Comparison of ENCODE assay signal across 25 cellular contexts in genomic region chr17:76039121-76039520, GRCh38. TPM values are rescaled to one million over a fixed set of nuclear protein-coding genes. Genes with fewer than 3 reads are reported as not detected.
DNase-seq lines count a peak whose midpoint lies in the region; ATAC-seq, FAIRE-seq and TF ChIP-seq lines count a peak whose summit lies in the region.
"Had no signal": no experiment of that assay in that cellular context is flagged by ENCODE, and none has a peak within 500 bp of the region (broad histone marks: within the 10 kb centered on the region; RNA-seq: fewer than 3 reads in every experiment).

No MANE protein-coding gene starts in this region.

- FAIRE-seq in HepG2 (lab: Jason Lieb, UNC): no peak
- FAIRE-seq: frontal cortex had no signal

- POLR2A ChIA-PET in HepG2 (lab: Yijun Ruan, JAX): interaction anchor here (1.3 to 1.6 kb wide), 2 partner anchors 10 to 25 kb away, joined by 3 read pairs; no protein-coding TSS in a partner anchor
- POLR2A ChIA-PET in naive thymus-derived CD4-positive, alpha-beta T cell (lab: Charles Lee): no interaction called here

- no peak; the same call in 2 of the 3 replicates for ATAC-seq in HepG2
- no peak for ATAC-seq in right lobe of liver
- no peak for ATAC-seq in naive thymus-derived CD4-positive, alpha-beta T cell
- ATAC-seq: stimulated activated memory B cell treated with anti-CD40 and anti-IgM and Interleukin-4, amounts not matched to agents 10 μg/mL and 1 μg/mL and 100 μg/mL, for 72 hours had no signal

- no peaks in the 10 kb centered on the region for H3K27me3 Mint-ChIP-seq in naive thymus-derived CD4-positive, alpha-beta T cell
- H3K27me3 Mint-ChIP-seq: stimulated activated memory B cell treated with anti-CD40 and anti-IgM and Interleukin-4, amounts not matched to agents 10 μg/mL and 1 μg/mL and 100 μg/mL, for 72 hours had no signal

- no peak overlapping the region for H2AFZ ChIP-seq in HepG2 (ENCODE audit: low read length)

- peaks cover 7 to 50% (median 19%) of the 10 kb centered on the region in 5 donors for H3K36me3 Mint-ChIP-seq in naive thymus-derived CD4-positive, alpha-beta T cell

- H3K9ac ChIP-seq in HepG2 (ENCODE audit: insufficient read depth, low read depth, low read length): no peak overlapping the region
- H3K9ac ChIP-seq: SK-N-SH had no signal

- H4K20me1 ChIP-seq in HepG2 (ENCODE audit: insufficient read depth, low read length): no peaks in the 10 kb centered on the region

- H3K27me3 ChIP-seq in HepG2 (ENCODE audit: control insufficient read depth in 1 of 2, insufficient read depth in 2 of 2, low read length in 2 of 2) (no peaks in the 10 kb centered on the region), right lobe of liver (no peaks in the 10 kb centered on the region), uterus (no peaks in the 10 kb centered on the region)
- H3K27me3 ChIP-seq in naive thymus-derived CD4-positive, alpha-beta T cell (ENCODE audit: control insufficient read depth in 2 of 2, insufficient read depth in 2 of 2, low read length in 2 of 2): no peaks in the 10 kb centered on the region
- H3K27me3 ChIP-seq: dorsolateral prefrontal cortex had no signal

- H3K36me3 ChIP-seq in HepG2 (replicated peaks in 1 of 2; ENCODE audit: control insufficient read depth in 1 of 2, insufficient read depth in 2 of 2, low read length in 2 of 2) (peaks cover 31 to 65% of the 10 kb centered on the region in 2 experiments), right lobe of liver (peaks cover 4 to 57% (median 35%) of the 10 kb centered on the region in 4 donors), uterus (no peaks in the 10 kb centered on the region)
- peaks cover 23 to 66% (median 26%) of the 10 kb centered on the region in 3 experiments for H3K36me3 ChIP-seq in naive thymus-derived CD4-positive, alpha-beta T cell (ENCODE audit: control insufficient read depth in 2 of 3, insufficient read depth in 3 of 3, low read length in 3 of 3)

- CTCF ChIA-PET in HepG2 (lab: Yijun Ruan, JAX; ENCODE audit: low intra/inter-chr PET ratio, low total read pairs): no interaction called here
- CTCF ChIA-PET in naive thymus-derived CD4-positive, alpha-beta T cell (lab: Charles Lee): interaction anchor here (1.2 kb wide), 1 partner anchor 25 kb away, joined by 4 read pairs; no protein-coding TSS in a partner anchor

- TF ChIP-seq POLR2A in HepG2 (IDR thresholded peaks at IDR 0.05; ENCODE audit: insufficient read depth in 1 of 2, low read depth in 2 of 2, low read length in 2 of 2) (no peak), right lobe of liver (IDR thresholded peaks at IDR 0.05) (no peak), uterus (IDR thresholded peaks at IDR 0.05) (no peak)

- in situ Hi-C loops in HepG2 (cut with HindIII; ENCODE audit: extremely low pct_ligation_motif_present, low pct_unique_long_range_greater_than_20kb): no loop called here

- no peak for TF ChIP-seq RAD21 in HepG2 (CRISPR knock-in tag; IDR thresholded peaks at IDR 0.05)

- TF ChIP-seq EP300 in HepG2 (IDR thresholded peaks at IDR 0.05; ENCODE audit: low read depth in 2 of 2, low read length in 2 of 2): no peak
- no peak for TF ChIP-seq EP300 in HepG2 (CRISPR knock-in tag; IDR thresholded peaks at IDR 0.05; ENCODE audit: borderline replicate concordance)

- H3K4me1 Mint-ChIP-seq in naive thymus-derived CD4-positive, alpha-beta T cell: peaks cover 0 to 17% (median 7%) of the 10 kb centered on the region in 7 donors
- H3K4me1 Mint-ChIP-seq: CD14-positive monocyte; stimulated activated memory B cell treated with anti-CD40 and anti-IgM and Interleukin-4, amounts not matched to agents 10 μg/mL and 1 μg/mL and 100 μg/mL, for 72 hours had no signal

- H3K9me3 ChIP-seq in HepG2 (ENCODE audit: low read length): no peaks in the 10 kb centered on the region
- no peaks in the 10 kb centered on the region for H3K9me3 ChIP-seq in right lobe of liver
- no peaks in the 10 kb centered on the region for H3K9me3 ChIP-seq in uterus
- no peaks in the 10 kb centered on the region for H3K9me3 ChIP-seq in naive thymus-derived CD4-positive, alpha-beta T cell (ENCODE audit: control insufficient read depth in 2 of 3, low read length in 3 of 3)
- H3K9me3 ChIP-seq: SK-N-SH had no signal

- TF ChIP-seq CTCF in HepG2 (CRISPR knock-in tag; IDR thresholded peaks at IDR 0.05) (no peak), right lobe of liver (IDR thresholded peaks at IDR 0.05) (no peak), uterus (IDR thresholded peaks at IDR 0.05) (no peak)

- H3K4me2 ChIP-seq in HepG2 (ENCODE audit: low read depth, low read length): no peak overlapping the region
- H3K4me2 ChIP-seq: SK-N-SH had no signal

- H3K4me1 ChIP-seq in HepG2 (ENCODE audit: insufficient read depth, low read length): peaks cover under 1% of the 10 kb centered on the region; the same call in 1 of the 2 replicates
- no peaks in the 10 kb centered on the region for H3K4me1 ChIP-seq in right lobe of liver
- H3K4me1 ChIP-seq in uterus: no peaks in the 10 kb centered on the region
- no peaks in the 10 kb centered on the region for H3K4me1 ChIP-seq in naive thymus-derived CD4-positive, alpha-beta T cell (ENCODE audit: control insufficient read depth in 2 of 2, insufficient read depth in 2 of 2, low read length in 2 of 2)

- no peaks in the 10 kb centered on the region for H3K79me2 ChIP-seq in HepG2 (ENCODE audit: insufficient read depth, low read length)

- H3K27ac ChIP-seq in HepG2 (ENCODE audit: extremely low read length, insufficient read depth, low read length) (no peak overlapping the region), right lobe of liver (no peak overlapping the region), uterus (peak overlapping the region; percentile 12 to 39)
- no peak overlapping the region for H3K27ac ChIP-seq in naive thymus-derived CD4-positive, alpha-beta T cell (ENCODE audit: low read depth, low read length)
- H3K27ac ChIP-seq: dorsolateral prefrontal cortex had no signal

- H3K4me3 Mint-ChIP-seq in naive thymus-derived CD4-positive, alpha-beta T cell: no peak overlapping the region
- H3K4me3 Mint-ChIP-seq: CD14-positive monocyte; HFFc6; nephron; stimulated activated memory B cell treated with anti-CD40 and anti-IgM and Interleukin-4, amounts not matched to agents 10 μg/mL and 1 μg/mL and 100 μg/mL, for 72 hours had no signal

- H3K9me3 Mint-ChIP-seq in naive thymus-derived CD4-positive, alpha-beta T cell: no peaks in the 10 kb centered on the region
- H3K9me3 Mint-ChIP-seq: CD14-positive monocyte; HFFc6; nephron; stimulated activated memory B cell treated with anti-CD40 and anti-IgM and Interleukin-4, amounts not matched to agents 10 μg/mL and 1 μg/mL and 100 μg/mL, for 72 hours had no signal

- intact Hi-C loops in HepG2 (cut with micrococcal nuclease; ENCODE audit: unreplicated experiment) (no loop called here), right lobe of liver (cut with DNase I) (no loop called here), uterus (cut with DNase I; ENCODE audit: low total_unique reads) (no loop called here)
- intact Hi-C loops in naive thymus-derived CD4-positive, alpha-beta T cell (cut with micrococcal nuclease): no loop called here

- no TSS peak for BruUV-seq in HepG2 (replicated peaks; lab: Mats Ljungman, UMichigan)

- no peak for DNase-seq in HepG2 (ENCODE audit: low spot score)
- DNase-seq in right lobe of liver: no peak
- peak; percentile 67 for DNase-seq in amniotic epithelial cell (ENCODE audit: low read depth)
- DNase-seq in left kidney (ENCODE audit: low read depth, low spot score): peak; percentile 46
- DNase-seq in uterus: peak in 1 of 2 donors; percentile 40
- DNase-seq in effector CD4-positive, alpha-beta T cell: no peak
- DNase-seq in naive thymus-derived CD4-positive, alpha-beta T cell: no peak
- DNase-seq in NCI-H2171 (lab: John Stamatoyannopoulos, UW): no peak
- DNase-seq: activated T-cell treated with anti-CD3 and anti-CD28 coated beads, Interleukin-2, amount 50 U/mL, for 48 hours; central memory CD4-positive, alpha-beta T cell; dorsolateral prefrontal cortex; HFFc6; NCI-H1694; SK-N-SH; stimulated activated CD4-positive, alpha-beta T cell treated with anti-CD3 and anti-CD28 coated beads, Interleukin-1b, Interleukin-23, amount 100 ng/mL, for 48 hours had no signal

- H3K4me3 ChIP-seq in HepG2 (replicated peaks in 1 of 3; ENCODE audit: insufficient read depth in 1 of 3, low read depth in 2 of 3, low read length in 3 of 3) (no peak overlapping the region), right lobe of liver (no peak overlapping the region), uterus (no peak overlapping the region)
- no peak overlapping the region for H3K4me3 ChIP-seq in naive thymus-derived CD4-positive, alpha-beta T cell (ENCODE audit: low read length)
- H3K4me3 ChIP-seq: dorsolateral prefrontal cortex had no signal

- H3K27ac Mint-ChIP-seq in naive thymus-derived CD4-positive, alpha-beta T cell: peak overlapping the region in 4 of 9 donors; percentile 6 to 64 (median 44)
- H3K27ac Mint-ChIP-seq: HFFc6; stimulated activated memory B cell treated with anti-CD40 and anti-IgM and Interleukin-4, amounts not matched to agents 10 μg/mL and 1 μg/mL and 100 μg/mL, for 72 hours had no signal

- 84% methylated on average over 6 of the region's 6 CpGs for WGBS in HepG2 (ENCODE audit: low lambda C conversion rate)
- WGBS in right lobe of liver (ENCODE audit: insufficient coverage, low coverage, low lambda C conversion rate, missing lambda C conversion rate): 87% methylated on average over 3 of the region's 6 CpGs

RNA-seq across cellular contexts. Expression of gene EVPL, which starts 12.0 kb away (rescaled TPM):
- total RNA-seq in HepG2 (2016; rRNA removed; fragmentation: Illumina TruSeq; extraction: Trizol): 3.6 and 8.2 TPM in 2 replicates
- total RNA-seq in HepG2 (2016; cell fraction: cytosol; rRNA removed; fragmentation: Illumina TruSeq; extraction: Trizol; ENCODE audit: low read depth): 1.1 and 1.8 TPM in 2 replicates
- 2.4 and 9.2 TPM in 2 replicates for total RNA-seq in HepG2 (2016; cell fraction: insoluble cytoplasmic fraction; rRNA removed; fragmentation: Illumina TruSeq; extraction: Trizol)
- 1.1 and 1.4 TPM in 2 replicates for total RNA-seq in HepG2 (2016; cell fraction: membrane; rRNA removed; fragmentation: Illumina TruSeq; extraction: Trizol)
- total RNA-seq in HepG2 (2016; cell fraction: nucleus; rRNA removed; fragmentation: Illumina TruSeq; extraction: Trizol): 8.8 and 9.0 TPM in 2 replicates
- polyA plus RNA-seq in HepG2 (2011; rRNA removed): 2.1 and 4.3 TPM in 2 replicates
- 0.99 and 1.4 TPM in 2 replicates for polyA plus RNA-seq in HepG2 (2011; cell fraction: cytosol; rRNA removed)
- 26.0 and 30.5 TPM in 2 replicates for polyA plus RNA-seq in HepG2 (2011; cell fraction: nucleus; rRNA removed)
- polyA plus RNA-seq in HepG2 (2012): 3.9 and 4.6 TPM in 2 replicates
- polyA plus RNA-seq in HepG2 (2016; cell fraction: cytosol; fragmentation: Illumina TruSeq; extraction: Trizol; ENCODE audit: low read depth): 0.88 and 1.3 TPM in 2 replicates
- polyA plus RNA-seq in HepG2 (2016; cell fraction: insoluble cytoplasmic fraction; fragmentation: Illumina TruSeq; extraction: Trizol; ENCODE audit: low read depth): 2.9 and 4.4 TPM in 2 replicates
- 1.0 and 1.6 TPM in 2 replicates for polyA plus RNA-seq in HepG2 (2016; cell fraction: membrane; fragmentation: Illumina TruSeq; extraction: Trizol; ENCODE audit: low read depth)
- polyA plus RNA-seq in HepG2 (2016; cell fraction: nucleus; fragmentation: Illumina TruSeq; extraction: Trizol; ENCODE audit: insufficient read depth, low read depth): 26.6 and 28.0 TPM in 2 replicates
- 3.4 and 3.8 TPM in 2 replicates for polyA minus RNA-seq in HepG2 (2011; rRNA and poly(A)+ RNA removed; ENCODE audit: low replicate concordance)
- polyA minus RNA-seq in HepG2 (2011; cell fraction: cytosol; rRNA and poly(A)+ RNA removed): 3.0 TPM in 2 replicates
- polyA minus RNA-seq in HepG2 (2011; cell fraction: nucleus; rRNA and poly(A)+ RNA removed): 4.9 and 7.6 TPM in 2 replicates
- under 1 TPM in 1 of 6 experiments, not detected in 5; 0.62 TPM for total RNA-seq in right lobe of liver
- total RNA-seq in uterus: 1 to 10 TPM in 3 of 4 donors, under 1 TPM in 1; 0.59 to 3.7 (median 2.8) TPM
- 1 to 10 TPM in 2 of 5 experiments, under 1 TPM in 3; 0.07 to 2.7 (median 0.39) TPM for total RNA-seq in naive thymus-derived CD4-positive, alpha-beta T cell
- polyA plus RNA-seq in naive thymus-derived CD4-positive, alpha-beta T cell: under 1 TPM in 1 of 2 donors, not detected in 1; 0.08 TPM
- total RNA-seq: frontal cortex, HFFc6 had no signal
- polyA plus RNA-seq: AG04450, CD14-positive monocyte had no signal

RNA-seq across cellular contexts. Expression of gene SRP68, which starts 33.2 kb away (rescaled TPM):
- 39.8 and 89.7 TPM in 2 replicates for total RNA-seq in HepG2 (2016; rRNA removed; fragmentation: Illumina TruSeq; extraction: Trizol)
- total RNA-seq in HepG2 (2016; cell fraction: cytosol; rRNA removed; fragmentation: Illumina TruSeq; extraction: Trizol; ENCODE audit: low read depth): 19.0 and 21.2 TPM in 2 replicates
- total RNA-seq in HepG2 (2016; cell fraction: insoluble cytoplasmic fraction; rRNA removed; fragmentation: Illumina TruSeq; extraction: Trizol): 34.8 and 87.8 TPM in 2 replicates
- total RNA-seq in HepG2 (2016; cell fraction: membrane; rRNA removed; fragmentation: Illumina TruSeq; extraction: Trizol): 36.4 and 39.1 TPM in 2 replicates
- 55.4 and 62.2 TPM in 2 replicates for total RNA-seq in HepG2 (2016; cell fraction: nucleus; rRNA removed; fragmentation: Illumina TruSeq; extraction: Trizol)
- 74.3 and 79.0 TPM in 2 replicates for polyA plus RNA-seq in HepG2 (2011; rRNA removed)
- polyA plus RNA-seq in HepG2 (2011; cell fraction: cytosol; rRNA removed): 56.3 and 67.1 TPM in 2 replicates
- polyA plus RNA-seq in HepG2 (2011; cell fraction: nucleus; rRNA removed): 42.7 and 43.4 TPM in 2 replicates
- polyA plus RNA-seq in HepG2 (2012): 84.3 and 86.0 TPM in 2 replicates
- 12.5 and 13.5 TPM in 2 replicates for polyA plus RNA-seq in HepG2 (2016; cell fraction: cytosol; fragmentation: Illumina TruSeq; extraction: Trizol; ENCODE audit: low read depth)
- 124 and 144 TPM in 2 replicates for polyA plus RNA-seq in HepG2 (2016; cell fraction: insoluble cytoplasmic fraction; fragmentation: Illumina TruSeq; extraction: Trizol; ENCODE audit: low read depth)
- polyA plus RNA-seq in HepG2 (2016; cell fraction: membrane; fragmentation: Illumina TruSeq; extraction: Trizol; ENCODE audit: low read depth): 26.1 and 30.0 TPM in 2 replicates
- 107 and 120 TPM in 2 replicates for polyA plus RNA-seq in HepG2 (2016; cell fraction: nucleus; fragmentation: Illumina TruSeq; extraction: Trizol; ENCODE audit: insufficient read depth, low read depth)
- polyA minus RNA-seq in HepG2 (2011; rRNA and poly(A)+ RNA removed; ENCODE audit: low replicate concordance): 72.1 and 78.5 TPM in 2 replicates
- polyA minus RNA-seq in HepG2 (2011; cell fraction: cytosol; rRNA and poly(A)+ RNA removed): 44.7 and 45.6 TPM in 2 replicates
- polyA minus RNA-seq in HepG2 (2011; cell fraction: nucleus; rRNA and poly(A)+ RNA removed): 55.0 and 55.2 TPM in 2 replicates
- 10 to 100 TPM; 31.0 to 37.0 (median 35.1) TPM for total RNA-seq in right lobe of liver
- total RNA-seq in uterus: 100 to 1,000 TPM in 1 of 4 donors, 10 to 100 TPM in 3; 25.1 to 117 (median 65.0) TPM
- total RNA-seq in naive thymus-derived CD4-positive, alpha-beta T cell: 100 to 1,000 TPM in 1 of 5 experiments, 10 to 100 TPM in 4; 70.8 to 105 (median 91.9) TPM
- polyA plus RNA-seq in naive thymus-derived CD4-positive, alpha-beta T cell: 10 to 100 TPM; 69.6 to 94.0 TPM

RNA-seq across cellular contexts. Expression of gene GALR2, which starts 35.5 kb away (rescaled TPM):
- total RNA-seq in HepG2 (2016; rRNA removed; fragmentation: Illumina TruSeq; extraction: Trizol): 0.20 and 0.58 TPM in 2 replicates
- total RNA-seq in HepG2 (2016; cell fraction: cytosol; rRNA removed; fragmentation: Illumina TruSeq; extraction: Trizol; ENCODE audit: low read depth): 0.30 and 0.35 TPM in 2 replicates
- total RNA-seq in HepG2 (2016; cell fraction: insoluble cytoplasmic fraction; rRNA removed; fragmentation: Illumina TruSeq; extraction: Trizol): 0.22 and 0.58 TPM in 2 replicates
- total RNA-seq in HepG2 (2016; cell fraction: membrane; rRNA removed; fragmentation: Illumina TruSeq; extraction: Trizol): 0.46 and 0.65 TPM in 2 replicates
- total RNA-seq in HepG2 (2016; cell fraction: nucleus; rRNA removed; fragmentation: Illumina TruSeq; extraction: Trizol): 0.28 and 0.34 TPM in 2 replicates
- polyA plus RNA-seq in HepG2 (2011; rRNA removed): 0.48 and 0.84 TPM in 2 replicates
- 0.56 and 0.97 TPM in 2 replicates for polyA plus RNA-seq in HepG2 (2011; cell fraction: cytosol; rRNA removed)
- polyA plus RNA-seq in HepG2 (2011; cell fraction: nucleus; rRNA removed): 0.35 and 0.62 TPM in 2 replicates
- polyA plus RNA-seq in HepG2 (2012): 0.33 TPM in 1 of 2 replicates, not detected in the other
- polyA plus RNA-seq in HepG2 (2016; cell fraction: cytosol; fragmentation: Illumina TruSeq; extraction: Trizol; ENCODE audit: low read depth): 0.50 and 0.53 TPM in 2 replicates
- 0.17 and 0.28 TPM in 2 replicates for polyA plus RNA-seq in HepG2 (2016; cell fraction: insoluble cytoplasmic fraction; fragmentation: Illumina TruSeq; extraction: Trizol; ENCODE audit: low read depth)
- polyA plus RNA-seq in HepG2 (2016; cell fraction: membrane; fragmentation: Illumina TruSeq; extraction: Trizol; ENCODE audit: low read depth): 0.20 and 0.35 TPM in 2 replicates
- polyA plus RNA-seq in HepG2 (2016; cell fraction: nucleus; fragmentation: Illumina TruSeq; extraction: Trizol; ENCODE audit: insufficient read depth, low read depth): 0.46 and 0.81 TPM in 2 replicates
- polyA minus RNA-seq in HepG2 (2011; rRNA and poly(A)+ RNA removed; ENCODE audit: low replicate concordance): 0.54 and 2.1 TPM in 2 replicates
- polyA minus RNA-seq in HepG2 (2011; cell fraction: cytosol; rRNA and poly(A)+ RNA removed): 0.49 TPM in 1 of 2 replicates, not detected in the other
- polyA minus RNA-seq in HepG2 (2011; cell fraction: nucleus; rRNA and poly(A)+ RNA removed): not detected in 2 replicates
- total RNA-seq in right lobe of liver: under 1 TPM in 1 of 6 experiments, not detected in 5; 0.18 TPM
- not detected for total RNA-seq in uterus
- 1 to 10 TPM in 2 of 5 experiments, not detected in 3; 1.0 to 1.2 TPM for total RNA-seq in naive thymus-derived CD4-positive, alpha-beta T cell
- under 1 TPM in 1 of 2 donors, not detected in 1; 0.13 TPM for polyA plus RNA-seq in naive thymus-derived CD4-positive, alpha-beta T cell
- total RNA-seq: frontal cortex, mesenteric fat pad, posterior vena cava, skeletal muscle tissue had no signal
- polyA plus RNA-seq: AG04450 had no signal

RNA-seq across cellular contexts. Expression of gene CDK3, which starts 38.5 kb away (rescaled TPM):
- total RNA-seq in HepG2 (2016; rRNA removed; fragmentation: Illumina TruSeq; extraction: Trizol) (2.0 and 5.8 TPM in 2 replicates), right lobe of liver (10 to 100 TPM in 1 of 6 experiments, 1 to 10 TPM in 5; 2.2 to 11.0 (median 3.1) TPM), uterus (10 to 100 TPM in 1 of 4 donors, 1 to 10 TPM in 2, not detected in 1; 8.5 to 10.8 (median 9.6) TPM)
- total RNA-seq in HepG2 (2016; cell fraction: cytosol; rRNA removed; fragmentation: Illumina TruSeq; extraction: Trizol; ENCODE audit: low read depth): 1.8 and 2.5 TPM in 2 replicates
- 1.6 and 5.0 TPM in 2 replicates for total RNA-seq in HepG2 (2016; cell fraction: insoluble cytoplasmic fraction; rRNA removed; fragmentation: Illumina TruSeq; extraction: Trizol)
- total RNA-seq in HepG2 (2016; cell fraction: membrane; rRNA removed; fragmentation: Illumina TruSeq; extraction: Trizol): 2.3 TPM in 2 replicates
- total RNA-seq in HepG2 (2016; cell fraction: nucleus; rRNA removed; fragmentation: Illumina TruSeq; extraction: Trizol): 7.8 and 9.0 TPM in 2 replicates
- polyA plus RNA-seq in HepG2 (2011; rRNA removed): 11.4 and 18.0 TPM in 2 replicates
- 5.4 and 6.1 TPM in 2 replicates for polyA plus RNA-seq in HepG2 (2011; cell fraction: cytosol; rRNA removed)
- 90.2 and 107 TPM in 2 replicates for polyA plus RNA-seq in HepG2 (2011; cell fraction: nucleus; rRNA removed)
- polyA plus RNA-seq in HepG2 (2012): 10.2 and 11.2 TPM in 2 replicates
- 0.93 and 1.5 TPM in 2 replicates for polyA plus RNA-seq in HepG2 (2016; cell fraction: cytosol; fragmentation: Illumina TruSeq; extraction: Trizol; ENCODE audit: low read depth)
- polyA plus RNA-seq in HepG2 (2016; cell fraction: insoluble cytoplasmic fraction; fragmentation: Illumina TruSeq; extraction: Trizol; ENCODE audit: low read depth): 1.1 and 1.4 TPM in 2 replicates
- 1.8 and 2.0 TPM in 2 replicates for polyA plus RNA-seq in HepG2 (2016; cell fraction: membrane; fragmentation: Illumina TruSeq; extraction: Trizol; ENCODE audit: low read depth)
- 29.8 and 32.4 TPM in 2 replicates for polyA plus RNA-seq in HepG2 (2016; cell fraction: nucleus; fragmentation: Illumina TruSeq; extraction: Trizol; ENCODE audit: insufficient read depth, low read depth)
- 0.84 and 2.9 TPM in 2 replicates for polyA minus RNA-seq in HepG2 (2011; rRNA and poly(A)+ RNA removed; ENCODE audit: low replicate concordance)
- polyA minus RNA-seq in HepG2 (2011; cell fraction: cytosol; rRNA and poly(A)+ RNA removed): 0.62 and 1.3 TPM in 2 replicates
- polyA minus RNA-seq in HepG2 (2011; cell fraction: nucleus; rRNA and poly(A)+ RNA removed): 4.0 and 7.6 TPM in 2 replicates
- 1 to 10 TPM; 6.9 to 9.9 (median 9.1) TPM for total RNA-seq in naive thymus-derived CD4-positive, alpha-beta T cell
- polyA plus RNA-seq in naive thymus-derived CD4-positive, alpha-beta T cell: under 1 TPM; 0.28 to 0.55 TPM
- polyA plus RNA-seq: CD14-positive monocyte had no signal

RNA-seq across cellular contexts. Expression of gene ZACN, which starts 39.9 kb away (rescaled TPM):
- total RNA-seq in HepG2 (2016; rRNA removed; fragmentation: Illumina TruSeq; extraction: Trizol): 0.15 TPM in 1 of 2 replicates, not detected in the other
- not detected in 2 replicates for total RNA-seq in HepG2 (2016; cell fraction: cytosol; rRNA removed; fragmentation: Illumina TruSeq; extraction: Trizol; ENCODE audit: low read depth)
- total RNA-seq in HepG2 (2016; cell fraction: insoluble cytoplasmic fraction; rRNA removed; fragmentation: Illumina TruSeq; extraction: Trizol): not detected in 2 replicates
- total RNA-seq in HepG2 (2016; cell fraction: membrane; rRNA removed; fragmentation: Illumina TruSeq; extraction: Trizol): not detected in 2 replicates
- total RNA-seq in HepG2 (2016; cell fraction: nucleus; rRNA removed; fragmentation: Illumina TruSeq; extraction: Trizol): not detected in 2 replicates
- 0.04 and 0.11 TPM in 2 replicates for polyA plus RNA-seq in HepG2 (2011; rRNA removed)
- polyA plus RNA-seq in HepG2 (2011; cell fraction: cytosol; rRNA removed): not detected in 2 replicates
- 0.06 and 0.07 TPM in 2 replicates for polyA plus RNA-seq in HepG2 (2011; cell fraction: nucleus; rRNA removed)
- polyA plus RNA-seq in HepG2 (2012): 0.17 and 1.1 TPM in 2 replicates
- not detected in 2 replicates for polyA plus RNA-seq in HepG2 (2016; cell fraction: cytosol; fragmentation: Illumina TruSeq; extraction: Trizol; ENCODE audit: low read depth)
- polyA plus RNA-seq in HepG2 (2016; cell fraction: insoluble cytoplasmic fraction; fragmentation: Illumina TruSeq; extraction: Trizol; ENCODE audit: low read depth): 0.08 TPM in 1 of 2 replicates, not detected in the other
- polyA plus RNA-seq in HepG2 (2016; cell fraction: membrane; fragmentation: Illumina TruSeq; extraction: Trizol; ENCODE audit: low read depth): not detected in 2 replicates
- polyA plus RNA-seq in HepG2 (2016; cell fraction: nucleus; fragmentation: Illumina TruSeq; extraction: Trizol; ENCODE audit: insufficient read depth, low read depth): not detected in 2 replicates
- polyA minus RNA-seq in HepG2 (2011; rRNA and poly(A)+ RNA removed; ENCODE audit: low replicate concordance): not detected in 2 replicates
- polyA minus RNA-seq in HepG2 (2011; cell fraction: cytosol; rRNA and poly(A)+ RNA removed): 0.35 TPM in 1 of 2 replicates, not detected in the other
- polyA minus RNA-seq in HepG2 (2011; cell fraction: nucleus; rRNA and poly(A)+ RNA removed): not detected in 2 replicates
- total RNA-seq in right lobe of liver: not detected
- total RNA-seq in uterus: not detected
- 1 to 10 TPM in 1 of 5 experiments, under 1 TPM in 3, not detected in 1; 0.24 to 1.1 (median 0.28) TPM for total RNA-seq in naive thymus-derived CD4-positive, alpha-beta T cell
- 1 to 10 TPM; 2.3 to 4.6 TPM for polyA plus RNA-seq in naive thymus-derived CD4-positive, alpha-beta T cell
- total RNA-seq: epithelial cell of proximal tubule, frontal cortex, kidney epithelial cell, mesenteric fat pad, posterior vena cava, skeletal muscle tissue had no signal
- polyA plus RNA-seq: AG04450, CD14-positive monocyte, SK-N-SH had no signal

Comparison
In these comparisons a context has a peak if more than half of its experiments do, and no peak if none do; other contexts are left out.
1. DNase-seq: peak in amniotic epithelial cell (single experiment) and left kidney (single experiment); none in HepG2 (single experiment), right lobe of liver (0 of 3), effector CD4-positive, alpha-beta T cell (single experiment), naive thymus-derived CD4-positive, alpha-beta T cell (0 of 9) and NCI-H2171 (single experiment).
2. H3K27ac ChIP-seq: peak in uterus (2 of 2); none in HepG2 (single experiment), right lobe of liver (0 of 3) and naive thymus-derived CD4-positive, alpha-beta T cell (single experiment).